In genomic region chr9:20316372-20316771, GRCh38 we compare ENCODE assay signal across 14 cellular contexts.
"Had no signal": no experiment of that assay in that cellular context is flagged by ENCODE, and none has a peak within 500 bp of the region (broad histone marks: within the 10 kb centered on the region; RNA-seq: fewer than 3 reads in every experiment).

No MANE protein-coding gene starts in this region.

- H3K27ac Mint-ChIP-seq: natural killer cell treated with Interleukin-12 subunit alpha and Interleukin-12 subunit beta and Interleukin-15 and Interleukin-18, amount 100 ng/mL, for 72 hours; progenitor cell of endocrine pancreas had no signal

- H3K27ac ChIP-seq: ascending aorta, SK-N-MC, thoracic aorta had no signal

- H3K4me1 ChIP-seq: ascending aorta had no signal

- H3K9me3 Mint-ChIP-seq: natural killer cell treated with Interleukin-12 subunit alpha and Interleukin-12 subunit beta and Interleukin-15 and Interleukin-18, amount 100 ng/mL, for 72 hours had no signal

- H3K36me3 ChIP-seq: ascending aorta, esophagus muscularis mucosa, thoracic aorta had no signal

- ATAC-seq: left colon; mucosa of descending colon; natural killer cell treated with Interleukin-12 subunit alpha and Interleukin-12 subunit beta and Interleukin-15 and Interleukin-18, amount 100 ng/mL, for 72 hours; sciatic nerve had no signal

- H3K27me3 ChIP-seq: ascending aorta, esophagus muscularis mucosa had no signal

- H3K27me3 Mint-ChIP-seq: activated CD4-positive, alpha-beta T cell treated with anti-CD3 and anti-CD28 coated beads, Interleukin-2, amount 10 ng/mL, durations not matched to agents 7 days and 5 days; stimulated activated naive CD8-positive, alpha-beta T cell treated with anti-CD3 and anti-CD28 coated beads, Interleukin-15, amount 100 ng/mL, for 72 hours had no signal

- H3K4me3 Mint-ChIP-seq: activated CD4-positive, alpha-beta T cell treated with anti-CD3 and anti-CD28 coated beads, Interleukin-2, amount 10 ng/mL, durations not matched to agents 7 days and 5 days; natural killer cell treated with Interleukin-12 subunit alpha and Interleukin-12 subunit beta and Interleukin-15 and Interleukin-18, amount 100 ng/mL, for 72 hours had no signal

- H3K9me3 ChIP-seq: ascending aorta, esophagus muscularis mucosa, mucosa of descending colon, thoracic aorta had no signal

- H3K36me3 Mint-ChIP-seq: natural killer cell treated with Interleukin-12 subunit alpha and Interleukin-12 subunit beta and Interleukin-15 and Interleukin-18, amount 100 ng/mL, for 72 hours had no signal

- H3K4me3 ChIP-seq: ascending aorta, esophagus muscularis mucosa, mucosa of descending colon, SK-N-MC, thoracic aorta had no signal

- DNase-seq: activated CD4-positive, alpha-beta T cell treated with anti-CD3 and anti-CD28 coated beads, Interleukin-2, amount 10 ng/mL, durations not matched to agents 7 days and 5 days; activated naive CD4-positive, alpha-beta T cell treated with anti-CD3 and anti-CD28 coated beads, Interleukin-2, amount 50 U/mL, for 16 hours; left colon; mucosa of descending colon; nucleus accumbens; stimulated activated CD4-positive, alpha-beta T cell treated with anti-CD3 and anti-CD28 coated beads, Interleukin-12 subunit alpha, Interleukin-12 subunit beta, amount 100 ng/mL, for 4 hours had no signal
